Comparison of ENCODE assay signal across 11 cellular contexts in genomic region chr10:103975169-103975568, GRCh38.
"Had no signal": no experiment of that assay in that cellular context is flagged by ENCODE, and none has a peak within 500 bp of the region (broad histone marks: within the 10 kb centered on the region; RNA-seq: fewer than 3 reads in every experiment).

No MANE protein-coding gene starts in this region.

- ATAC-seq: effector memory CD8-positive, alpha-beta T cell; stimulated activated naive CD8-positive, alpha-beta T cell treated with anti-CD3 and anti-CD28 coated beads, Interleukin-15, amount 100 ng/mL, for 72 hours had no signal

- DNase-seq: activated CD4-positive, alpha-beta memory T cell treated with anti-CD3 and anti-CD28 coated beads for 36 hours; activated CD4-positive, alpha-beta T cell treated with anti-CD3 and anti-CD28 coated beads for 1 hour; activated T-cell treated with anti-CD3 and anti-CD28 coated beads, Interleukin-2, amount 50 U/mL, for 48 hours; dermis blood vessel endothelial cell; effector memory CD8-positive, alpha-beta T cell; foreskin melanocyte; head of caudate nucleus; stimulated activated CD4-positive, alpha-beta T cell treated with anti-CD3 and anti-CD28 coated beads, Interleukin-15, amount 100 ng/mL, for 24 hours; stimulated activated CD4-positive, alpha-beta T cell treated with anti-CD3 and anti-CD28 coated beads, Interleukin-4, amount 100 ng/mL, for 1 hour; stimulated activated naive CD8-positive, alpha-beta T cell treated with anti-CD3 and anti-CD28 coated beads, Interleukin-15, amount 100 ng/mL, for 72 hours; upper lobe of left lung had no signal

- H3K27ac Mint-ChIP-seq: activated CD4-positive, alpha-beta memory T cell treated with anti-CD3 and anti-CD28 coated beads for 36 hours had no signal

- H3K9me3 Mint-ChIP-seq: effector memory CD8-positive, alpha-beta T cell; stimulated activated naive CD8-positive, alpha-beta T cell treated with anti-CD3 and anti-CD28 coated beads, Interleukin-15, amount 100 ng/mL, for 72 hours had no signal

- H3K27me3 Mint-ChIP-seq: activated CD4-positive, alpha-beta memory T cell treated with anti-CD3 and anti-CD28 coated beads for 36 hours; effector memory CD8-positive, alpha-beta T cell; stimulated activated naive CD8-positive, alpha-beta T cell treated with anti-CD3 and anti-CD28 coated beads, Interleukin-15, amount 100 ng/mL, for 72 hours had no signal

- H3K4me3 Mint-ChIP-seq: activated CD4-positive, alpha-beta memory T cell treated with anti-CD3 and anti-CD28 coated beads for 36 hours; stimulated activated naive CD8-positive, alpha-beta T cell treated with anti-CD3 and anti-CD28 coated beads, Interleukin-15, amount 100 ng/mL, for 72 hours had no signal
